In genomic region chr10:16440396-16441105, GRCh38 we compare ENCODE assay signal across 10 cellular contexts. TPM values are rescaled to one million over a fixed set of nuclear protein-coding genes. Genes with fewer than 3 reads are reported as not detected.
DNase-seq lines count a peak whose midpoint lies in the region; ATAC-seq and TF ChIP-seq lines count a peak whose summit lies in the region.
"Had no signal": no experiment of that assay in that cellular context is flagged by ENCODE, and none has a peak within 500 bp of the region (broad histone marks: within the 10 kb centered on the region; RNA-seq: fewer than 3 reads in every experiment).

No MANE protein-coding gene starts in this region.

- peaks cover 0 to 53% (median 19%) of the 10 kb centered on the region in 12 donors for H3K4me1 ChIP-seq in heart left ventricle

- peaks cover 7 to 11% of the 10 kb centered on the region in 2 donors for H3K36me3 Mint-ChIP-seq in activated T-cell treated with anti-CD3 and anti-CD28 coated beads, Interleukin-2, amount 50 U/mL, for 72 hours (ENCODE audit: insufficient read depth in 2 of 2)

- peaks cover 0 to 10% (median 0%) of the 10 kb centered on the region in 9 donors for H3K36me3 ChIP-seq in heart left ventricle

- H3K4me3 Mint-ChIP-seq in activated T-cell treated with anti-CD3 and anti-CD28 coated beads, Interleukin-2, amount 50 U/mL, for 72 hours: peak overlapping the region; percentile 56 to 80

- H3K4me1 Mint-ChIP-seq in activated T-cell treated with anti-CD3 and anti-CD28 coated beads, Interleukin-2, amount 50 U/mL, for 72 hours (ENCODE audit: low read depth): peaks cover 62% of the 10 kb centered on the region

- H3K27ac Mint-ChIP-seq in activated T-cell treated with anti-CD3 and anti-CD28 coated beads, Interleukin-2, amount 50 U/mL, for 72 hours: peak overlapping the region; percentile 84

- no peak for TF ChIP-seq POLR2A in heart left ventricle (IDR thresholded peaks at IDR 0.05)

- no peaks in the 10 kb centered on the region for H3K27me3 ChIP-seq in heart left ventricle

- DNase-seq in stimulated activated CD4-positive, alpha-beta T cell treated with anti-CD3 and anti-CD28 coated beads, Interleukin-15, amount 100 ng/mL, for 24 hours: peak; percentile 20
- DNase-seq in stimulated activated CD4-positive, alpha-beta T cell treated with anti-CD3 and anti-CD28 coated beads, Interleukin-12 subunit alpha, Interleukin-12 subunit beta, amount 100 ng/mL, for 4 hours: no peak
- peak; percentile 16 to 28 for DNase-seq in activated T-cell treated with anti-CD3 and anti-CD28 coated beads, Interleukin-2, amount 50 U/mL, for 72 hours
- DNase-seq in kidney tubule cell (ENCODE audit: low spot score) (peak; percentile 89), ureter (ENCODE audit: low spot score) (peak; percentile 60), A172 (ENCODE audit: low spot score) (no peak), posterior cingulate gyrus (no peak), heart left ventricle (no peak)
- DNase-seq: amniotic stem cell, left ventricle myocardium inferior had no signal

- intact Hi-C loops in posterior cingulate gyrus (cut with DNase I): no loop called here
- intact Hi-C loops in heart left ventricle (cut with DNase I): no loop called here

- no peaks in the 10 kb centered on the region for H3K27me3 Mint-ChIP-seq in activated T-cell treated with anti-CD3 and anti-CD28 coated beads, Interleukin-2, amount 50 U/mL, for 72 hours (ENCODE audit: low read depth)

- WGBS in heart left ventricle, 4 donors: 70 to 85% (median 71%) methylated on average over 12 of the region's 12 CpGs

- peak in 1 of 2 donors; percentile 10 for ATAC-seq in activated T-cell treated with anti-CD3 and anti-CD28 coated beads, Interleukin-2, amount 50 U/mL, for 72 hours (replicated peaks in 1 of 2)
- ATAC-seq in heart left ventricle: no peak

- TF ChIP-seq CTCF in heart left ventricle (IDR thresholded peaks at IDR 0.05): no peak

- no peak overlapping the region for H3K4me3 ChIP-seq in heart left ventricle

- no peak overlapping the region for H3K27ac ChIP-seq in heart left ventricle
- H3K27ac ChIP-seq: left ventricle myocardium inferior had no signal

- H3K9me3 Mint-ChIP-seq in activated T-cell treated with anti-CD3 and anti-CD28 coated beads, Interleukin-2, amount 50 U/mL, for 72 hours: no peaks in the 10 kb centered on the region

- H3K9me3 ChIP-seq in heart left ventricle: no peaks in the 10 kb centered on the region
- H3K9me3 ChIP-seq: left ventricle myocardium inferior had no signal

RNA-seq across cellular contexts. Expression of gene PTER, which starts 3.7 kb away (rescaled TPM):
- 10 to 100 TPM; 25.7 to 40.7 TPM for total RNA-seq in activated T-cell treated with anti-CD3 and anti-CD28 coated beads, Interleukin-2, amount 50 U/mL, for 72 hours
- total RNA-seq in ureter (35.7 TPM), heart left ventricle (10 to 100 TPM in 8 of 9 donors, 1 to 10 TPM in 1; 7.4 to 19.3 (median 13.0) TPM)
- total RNA-seq in A172 (2014; rRNA removed; shearing (Covaris generic)): not detected in 2 replicates
- polyA plus RNA-seq in heart left ventricle: 1 to 10 TPM; 3.4 to 5.6 TPM

Comparison
In these comparisons a context has a peak if more than half of its experiments do, and no peak if none do; other contexts are left out.
1. DNase-seq: peak in stimulated activated CD4-positive, alpha-beta T cell treated with anti-CD3 and anti-CD28 coated beads, Interleukin-15, amount 100 ng/mL, for 24 hours (single experiment), activated T-cell treated with anti-CD3 and anti-CD28 coated beads, Interleukin-2, amount 50 U/mL, for 72 hours (2 of 2), kidney tubule cell (single experiment) and ureter (single experiment); none in stimulated activated CD4-positive, alpha-beta T cell treated with anti-CD3 and anti-CD28 coated beads, Interleukin-12 subunit alpha, Interleukin-12 subunit beta, amount 100 ng/mL, for 4 hours (single experiment), A172 (single experiment), posterior cingulate gyrus (0 of 10) and heart left ventricle (0 of 5).